19 cellular contexts compared by ENCODE assay signal in the genomic region with DNA sequence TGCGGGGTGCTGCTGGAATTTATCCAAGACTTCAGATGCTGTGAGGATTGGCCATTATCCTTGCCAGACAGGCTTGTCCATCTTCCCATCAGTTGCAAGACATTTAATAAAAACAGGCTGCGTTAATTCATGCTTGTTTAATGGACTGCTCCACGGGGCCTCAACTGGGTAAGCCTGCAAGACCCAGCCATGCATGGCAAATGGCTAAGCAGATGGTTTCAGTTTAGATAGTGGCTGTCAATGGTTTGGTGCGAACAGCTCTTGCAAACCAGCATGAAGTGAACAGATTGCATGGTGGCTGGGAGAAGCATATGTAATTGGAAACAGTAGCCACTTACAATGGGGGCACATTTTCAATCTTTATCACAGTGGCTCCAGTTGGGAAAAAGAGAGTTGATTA.
DNase-seq lines count a peak whose midpoint lies in the region; ATAC-seq and TF ChIP-seq lines count a peak whose summit lies in the region.
"Had no signal": no experiment of that assay in that cellular context is flagged by ENCODE, and none has a peak within 500 bp of the region (broad histone marks: within the 10 kb centered on the region; RNA-seq: fewer than 3 reads in every experiment).

No MANE protein-coding gene starts in this region.

- peak overlapping the region in 1 of 2 experiments; percentile 96; a peak in 2 of 4 replicates for H3K27ac ChIP-seq in SK-N-SH (ENCODE audit: low read depth in 2 of 2, low read length in 1 of 2)
- H3K27ac ChIP-seq: brain microvascular endothelial cell, gastroesophageal sphincter, thoracic aorta had no signal

- peak in 1 of 2 experiments; percentile 90; a peak in 2 of 4 replicates for TF ChIP-seq EP300 in SK-N-SH (IDR thresholded peaks at IDR 0.05; ENCODE audit: borderline replicate concordance in 1 of 2, low read depth in 1 of 2, low read length in 1 of 2)

- H3K27me3 ChIP-seq in SK-N-SH (ENCODE audit: insufficient read depth): no peaks in the 10 kb centered on the region
- H3K27me3 ChIP-seq: brain microvascular endothelial cell, gastroesophageal sphincter had no signal

- 11% methylated on average over 4 of the region's 4 CpGs for WGBS in SK-N-SH (ENCODE audit: low lambda C conversion rate)

- CTCF ChIA-PET in SK-N-SH (lab: Yijun Ruan, JAX): no interaction called here

- no peaks in the 10 kb centered on the region for H3K36me3 Mint-ChIP-seq in nephron progenitor cell (ENCODE audit: low read depth)
- H3K36me3 Mint-ChIP-seq in activated T-cell treated with anti-CD3 and anti-CD28 coated beads, Interleukin-2, amount 50 U/mL, for 72 hours (ENCODE audit: insufficient read depth in 2 of 2): no peaks in the 10 kb centered on the region
- H3K36me3 Mint-ChIP-seq: activated naive CD4-positive, alpha-beta T cell treated with anti-CD3 and anti-CD28 coated beads, Interleukin-2, amount 50 U/mL, for 24 hours; CD14-positive monocyte had no signal

- no peak overlapping the region for H3K4me3 Mint-ChIP-seq in nephron progenitor cell
- H3K4me3 Mint-ChIP-seq in activated T-cell treated with anti-CD3 and anti-CD28 coated beads, Interleukin-2, amount 50 U/mL, for 72 hours: no peak overlapping the region
- H3K4me3 Mint-ChIP-seq: activated CD4-positive, alpha-beta memory T cell treated with anti-CD3 and anti-CD28 coated beads, Interleukin-2, amount 10 ng/mL, durations not matched to agents 7 days and 5 days; activated naive CD4-positive, alpha-beta T cell treated with anti-CD3 and anti-CD28 coated beads, Interleukin-2, amount 50 U/mL, for 24 hours; activated T-cell treated with anti-CD3 and anti-CD28 coated beads, Interleukin-2, amount 50 U/mL, for 24 hours; CD14-positive monocyte; T-helper 17 cell had no signal

- TF ChIP-seq CTCF in SK-N-SH (IDR thresholded peaks at IDR 0.05) (no peak), nephron progenitor cell (IDR thresholded peaks at IDR 0.05) (no peak)

- DNase-seq in NCI-H1417 (lab: John Stamatoyannopoulos, UW) (peak in 2 of 3 experiments; percentile 13 to 53), NCI-H1417 treated with DMSO at 0.1 percent for 48 hours (lab: John Stamatoyannopoulos, UW) (no peak), NCI-H146 treated with DMSO at 0.1 percent for 48 hours (lab: John Stamatoyannopoulos, UW; ENCODE audit: unreplicated experiment) (peak; percentile 58), SK-N-SH (peak; percentile 70), nephron progenitor cell (peak; percentile 8), HCEC 1CT (no peak), SIG-M5 (lab: John Stamatoyannopoulos, UW) (no peak)
- no peak for DNase-seq in activated T-cell treated with anti-CD3 and anti-CD28 coated beads, Interleukin-2, amount 50 U/mL, for 72 hours
- DNase-seq: activated CD4-positive, alpha-beta memory T cell treated with anti-CD3 and anti-CD28 coated beads, Interleukin-2, amount 10 ng/mL, durations not matched to agents 7 days and 5 days; activated T-cell treated with anti-CD3 and anti-CD28 coated beads, Interleukin-2, amount 50 U/mL, for 24 hours; brain microvascular endothelial cell; DMS79; left cardiac atrium; SHP77; T-helper 17 cell had no signal

- peaks cover 0 to 11% of the 10 kb centered on the region in 2 experiments; a peak in 2 of 4 replicates for H3K4me1 ChIP-seq in SK-N-SH (ENCODE audit: control insufficient read depth in 1 of 2, insufficient read depth in 2 of 2, low read depth in 1 of 2, low read length in 1 of 2)
- H3K4me1 ChIP-seq: gastroesophageal sphincter had no signal

- H3K4me2 ChIP-seq in SK-N-SH: no peak overlapping the region

- no peak overlapping the region for H2AFZ ChIP-seq in SK-N-SH (ENCODE audit: low read depth)

- TF ChIP-seq RAD21 in SK-N-SH (IDR thresholded peaks at IDR 0.05; ENCODE audit: low read length): peak; percentile 11; the same call in 1 of the 2 replicates

- H3K27ac Mint-ChIP-seq in nephron progenitor cell: no peak overlapping the region
- no peak overlapping the region for H3K27ac Mint-ChIP-seq in activated T-cell treated with anti-CD3 and anti-CD28 coated beads, Interleukin-2, amount 50 U/mL, for 72 hours
- H3K27ac Mint-ChIP-seq: activated CD4-positive, alpha-beta memory T cell treated with anti-CD3 and anti-CD28 coated beads, Interleukin-2, amount 10 ng/mL, durations not matched to agents 7 days and 5 days; activated naive CD4-positive, alpha-beta T cell treated with anti-CD3 and anti-CD28 coated beads, Interleukin-2, amount 50 U/mL, for 24 hours; activated T-cell treated with anti-CD3 and anti-CD28 coated beads, Interleukin-2, amount 50 U/mL, for 24 hours; CD14-positive monocyte; T-helper 17 cell had no signal

- no peaks in the 10 kb centered on the region for H3K79me2 ChIP-seq in SK-N-SH (ENCODE audit: insufficient read depth)

- no peaks in the 10 kb centered on the region for H3K9me3 ChIP-seq in SK-N-SH
- H3K9me3 ChIP-seq: gastroesophageal sphincter, thoracic aorta had no signal

- peaks cover 3% of the 10 kb centered on the region for H3K9me3 Mint-ChIP-seq in nephron progenitor cell
- no peaks in the 10 kb centered on the region for H3K9me3 Mint-ChIP-seq in activated T-cell treated with anti-CD3 and anti-CD28 coated beads, Interleukin-2, amount 50 U/mL, for 72 hours
- H3K9me3 Mint-ChIP-seq: activated T-cell treated with anti-CD3 and anti-CD28 coated beads, Interleukin-2, amount 50 U/mL, for 24 hours had no signal

- no peaks in the 10 kb centered on the region for H3F3A ChIP-seq in SK-N-SH (replicated peaks; ENCODE audit: insufficient read depth)

- H3K27me3 Mint-ChIP-seq in nephron progenitor cell (ENCODE audit: low read depth, poor library complexity): peaks cover 6% of the 10 kb centered on the region
- H3K27me3 Mint-ChIP-seq in activated T-cell treated with anti-CD3 and anti-CD28 coated beads, Interleukin-2, amount 50 U/mL, for 72 hours (ENCODE audit: low read depth): no peaks in the 10 kb centered on the region
- H3K27me3 Mint-ChIP-seq: activated CD4-positive, alpha-beta memory T cell treated with anti-CD3 and anti-CD28 coated beads, Interleukin-2, amount 10 ng/mL, durations not matched to agents 7 days and 5 days; activated naive CD4-positive, alpha-beta T cell treated with anti-CD3 and anti-CD28 coated beads, Interleukin-2, amount 50 U/mL, for 24 hours; activated T-cell treated with anti-CD3 and anti-CD28 coated beads, Interleukin-2, amount 50 U/mL, for 24 hours; T-helper 17 cell had no signal

- no peaks in the 10 kb centered on the region for H3K36me3 ChIP-seq in SK-N-SH (replicated peaks in 1 of 2; ENCODE audit: control insufficient read depth in 1 of 2, insufficient read depth in 2 of 2, low read length in 1 of 2)
- H3K36me3 ChIP-seq: brain microvascular endothelial cell, gastroesophageal sphincter, thoracic aorta had no signal

- H4K20me1 ChIP-seq in SK-N-SH (ENCODE audit: insufficient read depth): no peaks in the 10 kb centered on the region

- ATAC-seq in activated T-cell treated with anti-CD3 and anti-CD28 coated beads, Interleukin-2, amount 50 U/mL, for 72 hours (replicated peaks in 1 of 2): no peak
- ATAC-seq: gastroesophageal sphincter, left cardiac atrium, T-helper 17 cell had no signal

- POLR2A ChIA-PET in SK-N-SH (lab: Yijun Ruan, JAX): no interaction called here

- H3K4me1 Mint-ChIP-seq in nephron progenitor cell: peaks cover 17% of the 10 kb centered on the region
- no peaks in the 10 kb centered on the region for H3K4me1 Mint-ChIP-seq in activated T-cell treated with anti-CD3 and anti-CD28 coated beads, Interleukin-2, amount 50 U/mL, for 72 hours (ENCODE audit: low read depth)
- H3K4me1 Mint-ChIP-seq: activated CD4-positive, alpha-beta memory T cell treated with anti-CD3 and anti-CD28 coated beads, Interleukin-2, amount 10 ng/mL, durations not matched to agents 7 days and 5 days; activated naive CD4-positive, alpha-beta T cell treated with anti-CD3 and anti-CD28 coated beads, Interleukin-2, amount 50 U/mL, for 24 hours; T-helper 17 cell had no signal

- H3K9me2 ChIP-seq in SK-N-SH: no peaks in the 10 kb centered on the region

- H3K4me3 ChIP-seq in SK-N-SH (ENCODE audit: low read depth in 2 of 2, low read length in 1 of 2): no peak overlapping the region
- H3K4me3 ChIP-seq: gastroesophageal sphincter, thoracic aorta had no signal

- no peak overlapping the region for H3K9ac ChIP-seq in SK-N-SH

TF ChIP-seq in SK-N-SH, 30 proteins besides CTCF, POLR2A, EP300 and RAD21:
- peak; percentile 76 for TF ChIP-seq CHD2 (IDR thresholded peaks at IDR 0.05; ENCODE audit: low read length, partially characterized antibody)
- peak; percentile 55; the same call in 1 of the 2 replicates for TF ChIP-seq MXI1 (IDR thresholded peaks at IDR 0.05; ENCODE audit: low read depth, low read length)
- no peak for TF ChIP-seq ELF1 (IDR thresholded peaks at IDR 0.05)
- peak; percentile 91 for TF ChIP-seq GATA2 (CRISPR knock-in tag; IDR thresholded peaks at IDR 0.05)
- TF ChIP-seq FOXJ3 (CRISPR knock-in tag; IDR thresholded peaks at IDR 0.05): peak; percentile 77
- peak; percentile 78 for TF ChIP-seq RCOR1 (IDR thresholded peaks at IDR 0.05; ENCODE audit: low read length)
- no peak for TF ChIP-seq USF2 (IDR thresholded peaks at IDR 0.05; ENCODE audit: borderline replicate concordance, low read depth, low read length)
- peak; percentile 60 for TF ChIP-seq TCF12 (IDR thresholded peaks at IDR 0.05)
- no peak for TF ChIP-seq RFX5 (IDR thresholded peaks at IDR 0.05; ENCODE audit: low read length)
- TF ChIP-seq NFIC (IDR thresholded peaks at IDR 0.05; ENCODE audit: borderline replicate concordance): 0 out of 2 replicates have a peak, but pooled peaks have one; percentile 6

Comparison
In these comparisons a context has a peak if more than half of its experiments do, and no peak if none do; other contexts are left out.
1. DNase-seq: peak in NCI-H1417 (2 of 3), NCI-H146 treated with DMSO at 0.1 percent for 48 hours (single experiment), SK-N-SH (single experiment) and nephron progenitor cell (single experiment); none in NCI-H1417 treated with DMSO at 0.1 percent for 48 hours (single experiment), HCEC 1CT (single experiment), activated T-cell treated with anti-CD3 and anti-CD28 coated beads, Interleukin-2, amount 50 U/mL, for 72 hours (0 of 2) and SIG-M5 (single experiment).